In the genomic region with DNA sequence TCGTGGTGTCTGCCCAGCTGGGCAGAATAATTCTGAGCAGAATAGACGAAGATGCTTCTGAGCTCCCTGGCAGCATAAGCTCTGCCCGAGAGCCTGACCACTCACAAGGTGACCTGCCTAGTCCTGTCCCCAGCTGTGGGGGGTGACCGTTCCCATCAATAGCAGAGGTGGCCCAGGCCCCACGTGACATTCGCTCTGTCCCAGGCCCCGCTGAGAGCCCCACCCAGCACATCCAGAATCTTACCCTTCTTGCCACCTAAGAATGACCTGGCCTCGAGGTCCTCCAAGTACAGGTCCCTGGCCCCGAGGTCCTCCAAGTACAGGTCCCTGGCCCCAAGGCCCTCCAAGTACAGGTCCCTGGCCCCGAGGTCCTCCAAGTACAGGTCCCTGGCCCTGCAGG, we compare ENCODE assay signal across 13 cellular contexts. TPM values are rescaled to one million over a fixed set of nuclear protein-coding genes. Genes with fewer than 3 reads are reported as not detected.
DNase-seq lines count a peak whose midpoint lies in the region; ATAC-seq and TF ChIP-seq lines count a peak whose summit lies in the region.
"Had no signal": no experiment of that assay in that cellular context is flagged by ENCODE, and none has a peak within 500 bp of the region (broad histone marks: within the 10 kb centered on the region; RNA-seq: fewer than 3 reads in every experiment).

No MANE protein-coding gene starts in this region.

- peak overlapping the region; percentile 52 for H2AK5ac ChIP-seq in mesenchymal stem cell (ENCODE audit: low read length, severe bottlenecking)

- no peak overlapping the region for H2BK5ac ChIP-seq in mesenchymal stem cell (ENCODE audit: low read depth, low read length, poor library complexity, severe bottlenecking)

- peak overlapping the region; percentile 97 for H2BK15ac ChIP-seq in mesenchymal stem cell (ENCODE audit: low read depth, poor library complexity, severe bottlenecking)

- peak overlapping the region; percentile 69 to 95 for H3K18ac ChIP-seq in mesenchymal stem cell (ENCODE audit: low read depth in 1 of 2, low read length in 2 of 2)

- H2BK120ac ChIP-seq in mesenchymal stem cell (ENCODE audit: low read depth, low read length): peak overlapping the region; percentile 100

- peak overlapping the region; percentile 83 for H3K9ac ChIP-seq in mesenchymal stem cell (ENCODE audit: low read length)

- CTCF ChIA-PET in activated CD8-positive, alpha-beta memory T cell treated with anti-CD3 and anti-CD28 coated beads, Interleukin-2, amount 10 ng/mL, durations not matched to agents 7 days and 5 days (lab: Charles Lee): interaction anchor here (1.0 to 1.5 kb wide), 3 partner anchors 39 to 173 kb away, joined by 3 to 4 read pairs (median 4); a partner anchor contains a TSS
- CTCF ChIA-PET in HEK293T (lab: Yijun Ruan, JAX): no interaction called here

- peak overlapping the region; percentile 52 for H3K27ac ChIP-seq in caudate nucleus (ENCODE audit: low read depth, low read length)
- no peak overlapping the region for H3K27ac ChIP-seq in mesenchymal stem cell (ENCODE audit: low read length, poor library complexity, severe bottlenecking)
- peak overlapping the region; percentile 95 to 96 for H3K27ac ChIP-seq in thoracic aorta

- no peak for ATAC-seq in activated CD8-positive, alpha-beta memory T cell treated with anti-CD3 and anti-CD28 coated beads, Interleukin-2, amount 10 ng/mL, durations not matched to agents 7 days and 5 days
- ATAC-seq in thoracic aorta (ENCODE audit: insufficient number of reproducible peaks, low FRiP score, low read depth): no peak

- H3K27me3 ChIP-seq in mesenchymal stem cell (ENCODE audit: control insufficient read depth in 1 of 2, insufficient read depth in 1 of 2, low read length in 2 of 2) (no peaks in the 10 kb centered on the region), thoracic aorta (replicated peaks; ENCODE audit: insufficient read depth) (no peaks in the 10 kb centered on the region)

- no peaks in the 10 kb centered on the region for H3K9me3 Mint-ChIP-seq in activated CD8-positive, alpha-beta memory T cell treated with anti-CD3 and anti-CD28 coated beads, Interleukin-2, amount 10 ng/mL, durations not matched to agents 7 days and 5 days (ENCODE audit: low read depth)

- H3K4me2 ChIP-seq in mesenchymal stem cell (ENCODE audit: low read length, poor library complexity, severe bottlenecking): no peak overlapping the region

- peaks cover 34% of the 10 kb centered on the region for H3K79me1 ChIP-seq in mesenchymal stem cell (replicated peaks; ENCODE audit: low read length, poor library complexity, severe bottlenecking)

- no peak overlapping the region for H3K4me3 ChIP-seq in mesenchymal stem cell (ENCODE audit: insufficient read depth in 1 of 2, low read depth in 1 of 2, low read length in 2 of 2)
- H3K4me3 ChIP-seq in thoracic aorta: peak overlapping the region; percentile 79

- POLR2A ChIA-PET in HEK293T (lab: Yijun Ruan, JAX): no interaction called here

- peaks cover 22% of the 10 kb centered on the region for H3K36me3 Mint-ChIP-seq in activated CD8-positive, alpha-beta memory T cell treated with anti-CD3 and anti-CD28 coated beads, Interleukin-2, amount 10 ng/mL, durations not matched to agents 7 days and 5 days

- peak overlapping the region; percentile 99 for H4K91ac ChIP-seq in mesenchymal stem cell (ENCODE audit: low read length)

- H3K4me3 Mint-ChIP-seq in activated CD8-positive, alpha-beta memory T cell treated with anti-CD3 and anti-CD28 coated beads, Interleukin-2, amount 10 ng/mL, durations not matched to agents 7 days and 5 days: no peak overlapping the region

- H3K4me1 ChIP-seq in mesenchymal stem cell (ENCODE audit: control insufficient read depth, insufficient read depth, low read depth, low read length) (peaks cover 29% of the 10 kb centered on the region), thoracic aorta (ENCODE audit: control insufficient read depth in 1 of 2, low read depth in 2 of 2) (peaks cover 42 to 64% of the 10 kb centered on the region in 2 donors)

- peak overlapping the region in 1 of 2 experiments; percentile 74 for H3K14ac ChIP-seq in mesenchymal stem cell (ENCODE audit: low read length in 2 of 2)

- no peak overlapping the region for H3K23ac ChIP-seq in mesenchymal stem cell (ENCODE audit: low read length in 2 of 2)

- no peak for DNase-seq in activated CD8-positive, alpha-beta memory T cell treated with anti-CD3 and anti-CD28 coated beads, Interleukin-2, amount 10 ng/mL, durations not matched to agents 7 days and 5 days
- DNase-seq in activated CD8-positive, alpha-beta memory T cell treated with anti-CD3 and anti-CD28 coated beads for 24 hours: no peak
- no peak for DNase-seq in caudate nucleus (lab: John Stamatoyannopoulos, UW)
- DNase-seq in mesenchymal stem cell: no peak
- no peak for DNase-seq in thoracic aorta (ENCODE audit: low spot score)
- DNase-seq in HEK293T (ENCODE audit: extremely low spot score): no peak
- DNase-seq in activated CD4-positive, CD25-positive, alpha-beta regulatory T cell (lab: John Stamatoyannopoulos, UW): no peak
- DNase-seq in head of caudate nucleus: no peak
- DNase-seq: ACHN, NCI-H1694 had no signal

- H2BK12ac ChIP-seq in mesenchymal stem cell (ENCODE audit: low read length in 2 of 2): peak overlapping the region; percentile 95 to 96

- peaks cover 31% of the 10 kb centered on the region for H3K4me1 Mint-ChIP-seq in activated CD8-positive, alpha-beta memory T cell treated with anti-CD3 and anti-CD28 coated beads, Interleukin-2, amount 10 ng/mL, durations not matched to agents 7 days and 5 days

- no peak for TF ChIP-seq CTCF in thoracic aorta (IDR thresholded peaks at IDR 0.05)

- H3K36me3 ChIP-seq in mesenchymal stem cell (ENCODE audit: control insufficient read depth in 1 of 2, insufficient read depth in 2 of 2, low read depth in 1 of 2, low read length in 2 of 2): peaks cover 17 to 51% of the 10 kb centered on the region in 2 experiments
- H3K36me3 ChIP-seq in thoracic aorta: peaks cover 20% of the 10 kb centered on the region

- intact Hi-C loops in head of caudate nucleus (cut with DNase I): no loop called here

- H3K4ac ChIP-seq in mesenchymal stem cell (ENCODE audit: low read depth in 1 of 2, low read length in 2 of 2): peak overlapping the region; percentile 85 to 95

- peak overlapping the region; percentile 98 for H4K8ac ChIP-seq in mesenchymal stem cell (ENCODE audit: low read length)

- H3K9me3 ChIP-seq in mesenchymal stem cell (ENCODE audit: control insufficient read depth, low read length): no peaks in the 10 kb centered on the region
- no peaks in the 10 kb centered on the region for H3K9me3 ChIP-seq in thoracic aorta

- H2AFZ ChIP-seq in mesenchymal stem cell (ENCODE audit: low read depth, low read length): no peak overlapping the region

- 92% methylated on average over 10 of the region's 10 CpGs for WGBS in mesenchymal stem cell

- no peaks in the 10 kb centered on the region for H3K27me3 Mint-ChIP-seq in activated CD8-positive, alpha-beta memory T cell treated with anti-CD3 and anti-CD28 coated beads, Interleukin-2, amount 10 ng/mL, durations not matched to agents 7 days and 5 days

- H3K27ac Mint-ChIP-seq in activated CD8-positive, alpha-beta memory T cell treated with anti-CD3 and anti-CD28 coated beads, Interleukin-2, amount 10 ng/mL, durations not matched to agents 7 days and 5 days: peak overlapping the region; percentile 73

TF ChIP-seq in HEK293T, 16 proteins besides CTCF, POLR2A, EP300 and RAD21:
- no peak for TF ChIP-seq FOXK2 (IDR thresholded peaks at IDR 0.05)
- no peak for TF ChIP-seq LEF1 (IDR thresholded peaks at IDR 0.05; ENCODE audit: borderline replicate concordance)

RNA-seq across cellular contexts. Expression of a gene that starts 0.7 kb away (rescaled TPM):
- total RNA-seq in activated CD8-positive, alpha-beta memory T cell treated with anti-CD3 and anti-CD28 coated beads, Interleukin-2, amount 10 ng/mL, durations not matched to agents 7 days and 5 days: 10 to 100 TPM; 34.7 to 37.1 TPM
- polyA plus RNA-seq in mesenchymal stem cell (2013, experiment 1 of 2): 12.5 TPM
- 13.0 TPM for polyA plus RNA-seq in mesenchymal stem cell (2013, experiment 2 of 2)
- 100 to 1,000 TPM; 111 to 125 TPM for total RNA-seq in thoracic aorta

RNA-seq across cellular contexts. Expression of a gene that starts 39.6 kb away (rescaled TPM):
- total RNA-seq in activated CD8-positive, alpha-beta memory T cell treated with anti-CD3 and anti-CD28 coated beads, Interleukin-2, amount 10 ng/mL, durations not matched to agents 7 days and 5 days: 10 to 100 TPM; 60.7 to 63.8 TPM
- polyA plus RNA-seq in mesenchymal stem cell (2013, experiment 1 of 2): 10.0 TPM
- 10.2 TPM for polyA plus RNA-seq in mesenchymal stem cell (2013, experiment 2 of 2)
- total RNA-seq in thoracic aorta: 10 to 100 TPM; 24.8 to 27.9 TPM

RNA-seq across cellular contexts. Expression of a gene that starts 44.0 kb away (rescaled TPM):
- not detected for total RNA-seq in activated CD8-positive, alpha-beta memory T cell treated with anti-CD3 and anti-CD28 coated beads, Interleukin-2, amount 10 ng/mL, durations not matched to agents 7 days and 5 days
- not detected for polyA plus RNA-seq in mesenchymal stem cell (2013, experiment 1 of 2)
- polyA plus RNA-seq in mesenchymal stem cell (2013, experiment 2 of 2): not detected
- total RNA-seq in thoracic aorta: under 1 TPM in 1 of 2 donors, not detected in 1; 0.78 TPM
- total RNA-seq: activated CD8-positive, alpha-beta memory T cell treated with anti-CD3 and anti-CD28 coated beads for 36 hours; dermis blood vessel endothelial cell; osteoblast had no signal

RNA-seq across cellular contexts. Expression of a gene that starts 57.9 kb away (rescaled TPM):
- 10 to 100 TPM; 53.0 to 60.5 TPM for total RNA-seq in activated CD8-positive, alpha-beta memory T cell treated with anti-CD3 and anti-CD28 coated beads, Interleukin-2, amount 10 ng/mL, durations not matched to agents 7 days and 5 days
- polyA plus RNA-seq in mesenchymal stem cell (2013, experiment 1 of 2): 91.3 TPM
- 88.2 TPM for polyA plus RNA-seq in mesenchymal stem cell (2013, experiment 2 of 2)
- total RNA-seq in thoracic aorta: 10 to 100 TPM; 43.3 to 47.0 TPM
